In genomic region chr20:32062776-32063170, GRCh38 we compare ENCODE assay signal across 11 cellular contexts. TPM values are rescaled to one million over a fixed set of nuclear protein-coding genes. Genes with fewer than 3 reads are reported as not detected.
DNase-seq lines count a peak whose midpoint lies in the region; ATAC-seq and TF ChIP-seq lines count a peak whose summit lies in the region.
"Had no signal": no experiment of that assay in that cellular context is flagged by ENCODE, and none has a peak within 500 bp of the region (broad histone marks: within the 10 kb centered on the region; RNA-seq: fewer than 3 reads in every experiment).

No MANE protein-coding gene starts in this region.

- in situ Hi-C loops in GM13977 (cut with MboI; ENCODE audit: low pct_unique_long_range_greater_than_20kb, low sequenced_read_pairs, unreplicated experiment), result no loop called here
- in situ Hi-C loops in gastrocnemius medialis (cut with MboI; ENCODE audit: low sequenced_read_pairs in 4 of 4), result no loop called here

- peaks cover 0 to 23% (median 6%) of the 10 kb centered on the region in 9 donors for H3K27me3 ChIP-seq in heart left ventricle
- H3K27me3 ChIP-seq in gastrocnemius medialis, result peaks cover 0 to 13% (median 3%) of the 10 kb centered on the region in 3 donors
- H3K27me3 ChIP-seq in osteoblast (ENCODE audit: insufficient read depth, low read length), result peaks cover 22% of the 10 kb centered on the region

- no peaks in the 10 kb centered on the region for H3K9me3 ChIP-seq in heart left ventricle
- H3K9me3 ChIP-seq in gastrocnemius medialis, result no peaks in the 10 kb centered on the region
- no peaks in the 10 kb centered on the region for H3K9me3 ChIP-seq in osteoblast (ENCODE audit: low read depth, low read length)

- H3K4me2 ChIP-seq in osteoblast (ENCODE audit: insufficient read depth, low read length), result no peak overlapping the region

- no peak for TF ChIP-seq CTCF in GM13977 (IDR thresholded peaks at IDR 0.05; ENCODE audit: extremely low read depth, insufficient read depth, missing control alignments)
- no peak for TF ChIP-seq CTCF in heart left ventricle (IDR thresholded peaks at IDR 0.05)
- TF ChIP-seq CTCF in gastrocnemius medialis (IDR thresholded peaks at IDR 0.05 in 4 of 5, conservative IDR thresholded peaks at IDR 0.05 in 1 of 5), result no peak
- TF ChIP-seq CTCF in osteoblast (IDR thresholded peaks at IDR 0.05; ENCODE audit: extremely low read depth, low read depth, low read length), result no peak

- peak; percentile 42 to 90 (median 76) for ATAC-seq in heart left ventricle
- no peak for ATAC-seq in gastrocnemius medialis
- ATAC-seq in HG03520 (IDR thresholded peaks at IDR 0.05; ENCODE audit: unreplicated experiment), result no peak
- no peak for ATAC-seq in GM18511 (IDR thresholded peaks at IDR 0.05; ENCODE audit: unreplicated experiment)

- H3K4me1 ChIP-seq in heart left ventricle (peaks cover 0 to 65% (median 0%) of the 10 kb centered on the region in 12 donors), gastrocnemius medialis (peaks cover 0 to 6% of the 10 kb centered on the region in 2 donors), osteoblast (ENCODE audit: insufficient read depth, low read length) (peaks cover 17% of the 10 kb centered on the region)

- intact Hi-C loops in heart left ventricle (cut with DNase I) (no loop called here), gastrocnemius medialis (cut with DNase I; ENCODE audit: low total_unique reads) (no loop called here)

- H3K4me3 ChIP-seq in heart left ventricle (peak overlapping the region in 1 of 12 donors; percentile 39), gastrocnemius medialis (no peak overlapping the region), osteoblast (ENCODE audit: insufficient read depth, low read length) (no peak overlapping the region)

- no peak overlapping the region for H2AFZ ChIP-seq in osteoblast (ENCODE audit: low read length)

- TF ChIP-seq POLR2A in heart left ventricle (IDR thresholded peaks at IDR 0.05) (no peak), gastrocnemius medialis (IDR thresholded peaks at IDR 0.05) (no peak)

- no peaks in the 10 kb centered on the region for H3K79me2 ChIP-seq in osteoblast (ENCODE audit: insufficient read depth, low read length)

- H4K20me1 ChIP-seq in osteoblast (ENCODE audit: insufficient read depth, low read length), result no peaks in the 10 kb centered on the region

- WGBS in heart left ventricle, 4 donors, result 54 to 59% (median 55%) methylated on average over 4 of the region's 4 CpGs

- peak overlapping the region in 4 of 12 donors; percentile 14 to 92 (median 26) for H3K27ac ChIP-seq in heart left ventricle
- H3K27ac ChIP-seq in gastrocnemius medialis, result no peak overlapping the region
- no peak overlapping the region for H3K27ac ChIP-seq in osteoblast (ENCODE audit: low read depth, low read length)

- peak; percentile 37 for DNase-seq in GM13977 (ENCODE audit: low spot score)
- DNase-seq in NOMO-1 (lab: John Stamatoyannopoulos, UW; ENCODE audit: unreplicated experiment in 2 of 2), result peak; percentile 90 to 91
- DNase-seq in heart left ventricle, result peak; percentile 54 to 77 (median 66)
- peak; percentile 27 to 38 for DNase-seq in gastrocnemius medialis
- no peak for DNase-seq in osteoblast (ENCODE audit: insufficient read length, low spot score, missing footprints)
- no peak for DNase-seq in NCI-H446 (lab: John Stamatoyannopoulos, UW)
- DNase-seq: DMS53, NCI-H187 had no signal

- H3K36me3 ChIP-seq in heart left ventricle (no peaks in the 10 kb centered on the region), gastrocnemius medialis (no peaks in the 10 kb centered on the region), osteoblast (ENCODE audit: insufficient read depth, low read length) (no peaks in the 10 kb centered on the region)

RNA-seq across cellular contexts. Expression of gene HCK, which starts 10.7 kb away (rescaled TPM):
- total RNA-seq in heart left ventricle (10 to 100 TPM in 2 of 9 donors, 1 to 10 TPM in 7; 2.0 to 52.0 (median 4.5) TPM), gastrocnemius medialis (1 to 10 TPM; 1.4 to 4.7 (median 4.2) TPM), osteoblast (0.36 TPM in 1 of 2 replicates, not detected in the other)
- polyA plus RNA-seq in heart left ventricle, result 1 to 10 TPM; 1.4 to 3.7 TPM
- total RNA-seq: renal cortical epithelial cell had no signal

RNA-seq across cellular contexts. Expression of gene TM9SF4, which starts 46.7 kb away (rescaled TPM):
- total RNA-seq in heart left ventricle (10 to 100 TPM; 25.6 to 37.9 (median 30.0) TPM), gastrocnemius medialis (10 to 100 TPM; 18.0 to 22.9 (median 21.0) TPM), osteoblast (46.9 and 48.1 TPM in 2 replicates)
- 10 to 100 TPM; 15.7 to 23.5 TPM for polyA plus RNA-seq in heart left ventricle

RNA-seq across cellular contexts. Expression of gene CCM2L, which starts 52.5 kb away (rescaled TPM):
- total RNA-seq in heart left ventricle (10 to 100 TPM in 3 of 9 donors, 1 to 10 TPM in 6; 3.4 to 14.8 (median 8.7) TPM), gastrocnemius medialis (1 to 10 TPM; 2.2 to 5.8 (median 3.2) TPM), osteoblast (not detected in 2 replicates)
- polyA plus RNA-seq in heart left ventricle, result 10 to 100 TPM; 11.4 to 12.5 TPM
- total RNA-seq: renal cortical epithelial cell had no signal

Comparison
In these comparisons a context has a peak if more than half of its experiments do, and no peak if none do; other contexts are left out.
1. DNase-seq: peak in GM13977 (single experiment), NOMO-1 (2 of 2), heart left ventricle (5 of 5) and gastrocnemius medialis (2 of 2); none in osteoblast (single experiment) and NCI-H446 (0 of 2).
2. ATAC-seq: peak in heart left ventricle (4 of 4); none in gastrocnemius medialis (0 of 2), HG03520 (single experiment) and GM18511 (single experiment).